Comparison of ENCODE assay signal across 26 cellular contexts in genomic region chr5:138159666-138160065, GRCh38. TPM values are rescaled to one million over a fixed set of nuclear protein-coding genes. Genes with fewer than 3 reads are reported as not detected.
"Had no signal": no experiment of that assay in that cellular context is flagged by ENCODE, and none has a peak within 500 bp of the region (broad histone marks: within the 10 kb centered on the region; RNA-seq: fewer than 3 reads in every experiment).

No MANE protein-coding gene starts in this region.

- H3K4me3 Mint-ChIP-seq: activated naive CD4-positive, alpha-beta T cell treated with anti-CD3 and anti-CD28 coated beads, Interleukin-2, amount 10 ng/mL, durations not matched to agents 7 days and 5 days; activated T-helper 1 cell treated with anti-CD3 and anti-CD28 coated beads, Interleukin-12 subunit alpha, Interleukin-12 subunit beta, Interleukin-2, Interleukin-4 antibody, amounts not matched to agents 30 ng/mL and 10 ng/mL and 1 ng/mL, durations not matched to agents 14 hours and 24 hours and 36 hours; memory B cell; naive thymus-derived CD8-positive, alpha-beta T cell; neural crest cell; T-cell had no signal

- DNase-seq: activated CD4-positive, alpha-beta T cell treated with anti-CD3 and anti-CD28 coated beads for 48 hours; activated CD4-positive, alpha-beta T cell treated with anti-CD3 and anti-CD28 coated beads, Interleukin-2, amount 50 U/mL, for 48 hours; activated CD4-positive, CD25-positive, alpha-beta regulatory T cell; activated CD8-positive, alpha-beta memory T cell treated with anti-CD3 and anti-CD28 coated beads for 24 hours; activated effector memory CD4-positive, alpha-beta T cell treated with anti-CD3 and anti-CD28 coated beads, Interleukin-2, amount 50 U/mL, for 16 hours; activated naive CD4-positive, alpha-beta T cell treated with anti-CD3 and anti-CD28 coated beads, Interleukin-2, amount 10 ng/mL, durations not matched to agents 7 days and 5 days; activated T-cell treated with anti-CD3 and anti-CD28 coated beads, Interleukin-2, amount 50 U/mL, for 1 hour; amniotic stem cell; central memory CD4-positive, alpha-beta T cell; erythroblast; hippocampal formation; kidney; naive thymus-derived CD8-positive, alpha-beta T cell; right cardiac atrium; stimulated activated CD4-positive, alpha-beta T cell treated with anti-CD3 and anti-CD28 coated beads, Interleukin-15, amount 100 ng/mL, for 24 hours; stimulated activated CD4-positive, alpha-beta T cell treated with anti-CD3 and anti-CD28 coated beads, Interleukin-2, amount 100 ng/mL, for 24 hours; stimulated activated naive CD4-positive, alpha-beta T cell; T-cell; trophoblast cell had no signal

- H3K9me3 Mint-ChIP-seq: activated naive CD4-positive, alpha-beta T cell treated with anti-CD3 and anti-CD28 coated beads, Interleukin-2, amount 10 ng/mL, durations not matched to agents 7 days and 5 days; activated T-helper 1 cell treated with anti-CD3 and anti-CD28 coated beads, Interleukin-12 subunit alpha, Interleukin-12 subunit beta, Interleukin-2, Interleukin-4 antibody, amounts not matched to agents 30 ng/mL and 10 ng/mL and 1 ng/mL, durations not matched to agents 14 hours and 24 hours and 36 hours; memory B cell; naive thymus-derived CD8-positive, alpha-beta T cell; neural crest cell; T-cell had no signal

- H3K4me1 ChIP-seq: gastroesophageal sphincter, parathyroid adenoma had no signal

- H3K27me3 ChIP-seq: gastroesophageal sphincter had no signal

- H3K4me3 ChIP-seq: gastroesophageal sphincter, thoracic aorta had no signal

- H3K27ac Mint-ChIP-seq: activated naive CD4-positive, alpha-beta T cell treated with anti-CD3 and anti-CD28 coated beads, Interleukin-2, amount 10 ng/mL, durations not matched to agents 7 days and 5 days; activated T-helper 1 cell treated with anti-CD3 and anti-CD28 coated beads, Interleukin-12 subunit alpha, Interleukin-12 subunit beta, Interleukin-2, Interleukin-4 antibody, amounts not matched to agents 30 ng/mL and 10 ng/mL and 1 ng/mL, durations not matched to agents 14 hours and 24 hours and 36 hours; memory B cell; T-cell had no signal

- H3K27me3 Mint-ChIP-seq: activated naive CD4-positive, alpha-beta T cell treated with anti-CD3 and anti-CD28 coated beads, Interleukin-2, amount 10 ng/mL, durations not matched to agents 7 days and 5 days; memory B cell; naive thymus-derived CD8-positive, alpha-beta T cell; T-cell had no signal

- ATAC-seq: gastroesophageal sphincter; naive thymus-derived CD8-positive, alpha-beta T cell; right cardiac atrium; T-cell had no signal

- H3K9me3 ChIP-seq: gastroesophageal sphincter, thoracic aorta had no signal

- H3K27ac ChIP-seq: gastroesophageal sphincter, parathyroid adenoma, thoracic aorta had no signal

- H3K4me1 Mint-ChIP-seq: activated naive CD4-positive, alpha-beta T cell treated with anti-CD3 and anti-CD28 coated beads, Interleukin-2, amount 10 ng/mL, durations not matched to agents 7 days and 5 days; memory B cell; neural crest cell; T-cell had no signal

RNA-seq across cellular contexts. Expression of gene KIF20A, which starts 19.2 kb away (rescaled TPM):
- total RNA-seq: naive thymus-derived CD8-positive, alpha-beta T cell had no signal

RNA-seq across cellular contexts. Expression of gene NME5, which starts 20.4 kb away (rescaled TPM):
- total RNA-seq: activated T-helper 1 cell treated with anti-CD3 and anti-CD28 coated beads, Interleukin-12 subunit alpha, Interleukin-12 subunit beta, Interleukin-2, Interleukin-4 antibody, amounts not matched to agents 30 ng/mL and 10 ng/mL and 1 ng/mL, durations not matched to agents 14 hours and 24 hours and 36 hours; naive thymus-derived CD8-positive, alpha-beta T cell; T-cell; T-helper 2 cell treated with Interferon-gamma antibody and Interleukin-4, amounts not matched to agents 100 ng/mL and 5 ng/mL, for 36 hours had no signal
